ENCODE assay signal across 30 cellular contexts in the genomic region with DNA sequence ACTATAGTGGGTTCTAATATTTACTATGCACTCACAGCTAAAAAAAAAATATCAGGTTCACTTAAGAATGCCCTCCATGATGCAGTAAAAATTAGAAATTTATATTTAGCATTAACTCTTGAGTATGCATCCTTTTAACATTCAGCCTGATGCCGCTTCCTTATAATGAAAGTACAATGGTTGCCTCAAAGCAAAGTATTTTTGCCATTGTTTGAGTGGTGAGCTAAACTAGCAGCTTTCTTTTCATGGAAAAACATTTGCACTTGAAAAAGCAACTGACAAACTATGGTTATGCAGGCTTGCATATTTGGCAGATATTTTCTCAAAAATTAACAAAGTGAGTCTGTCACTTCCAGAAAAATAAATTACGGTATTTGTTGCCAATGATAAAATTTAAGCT.
"Had no signal": no experiment of that assay in that cellular context is flagged by ENCODE, and none has a peak within 500 bp of the region (broad histone marks: within the 10 kb centered on the region; RNA-seq: fewer than 3 reads in every experiment).

No MANE protein-coding gene starts in this region.

- H3K9me3 ChIP-seq: left lung, lower lobe of right lung, pancreas, prostate gland, suprapubic skin, thoracic aorta, tibial artery, upper lobe of right lung had no signal

- H2AFZ ChIP-seq: neural progenitor cell had no signal

- H3K9me3 Mint-ChIP-seq: nephron progenitor cell; neural progenitor cell; stimulated activated naive B cell treated with anti-CD40 and anti-IgM and Interleukin-4, amounts not matched to agents 10 μg/mL and 1 μg/mL and 100 μg/mL, for 72 hours had no signal

- H3K27me3 Mint-ChIP-seq: naive thymus-derived CD8-positive, alpha-beta T cell; stimulated activated naive B cell treated with anti-CD40 and anti-IgM and Interleukin-4, amounts not matched to agents 10 μg/mL and 1 μg/mL and 100 μg/mL, for 72 hours; stimulated activated naive CD8-positive, alpha-beta T cell treated with anti-CD3 and anti-CD28 coated beads, Interleukin-15, Interleukin-2, amounts not matched to agents 100 ng/mL and 50 ng/mL, for 24 hours had no signal

- H3K27ac ChIP-seq: left lung, lower lobe of right lung, neural progenitor cell, pancreas, prostate gland, skin epidermis, suprapubic skin, thoracic aorta, tibial artery, upper lobe of right lung had no signal

- H3K36me3 Mint-ChIP-seq: immature natural killer cell; naive thymus-derived CD8-positive, alpha-beta T cell; neural progenitor cell; stimulated activated naive B cell treated with anti-CD40 and anti-IgM and Interleukin-4, amounts not matched to agents 10 μg/mL and 1 μg/mL and 100 μg/mL, for 72 hours had no signal

- H3K27ac Mint-ChIP-seq: immature natural killer cell; naive thymus-derived CD8-positive, alpha-beta T cell; nephron progenitor cell; neural progenitor cell; stimulated activated naive B cell treated with anti-CD40 and anti-IgM and Interleukin-4, amounts not matched to agents 10 μg/mL and 1 μg/mL and 100 μg/mL, for 72 hours; stimulated activated naive CD8-positive, alpha-beta T cell treated with anti-CD3 and anti-CD28 coated beads, Interleukin-15, Interleukin-2, amounts not matched to agents 100 ng/mL and 50 ng/mL, for 24 hours had no signal

- DNase-seq: hippocampal formation; immature natural killer cell; kidney; left colon; left lung; lower lobe of right lung; mammary epithelial cell; mesenchymal stem cell; naive thymus-derived CD8-positive, alpha-beta T cell; nephron progenitor cell; nucleus accumbens; pancreas; posterior cingulate gyrus; retina; right cardiac atrium; stimulated activated CD4-positive, alpha-beta T cell treated with anti-CD3 and anti-CD28 coated beads, Interleukin-12 subunit alpha, Interleukin-12 subunit beta, amount 100 ng/mL, for 4 hours; stimulated activated CD4-positive, alpha-beta T cell treated with anti-CD3 and anti-CD28 coated beads, Interleukin-15, amount 100 ng/mL, for 24 hours; stimulated activated CD4-positive, alpha-beta T cell treated with anti-CD3 and anti-CD28 coated beads, Interleukin-2, amount 100 ng/mL, for 24 hours; stimulated activated CD4-positive, alpha-beta T cell treated with anti-CD3 and anti-CD28 coated beads, Interleukin-4, amount 100 ng/mL, for 1 hour; stimulated activated naive B cell treated with anti-CD40 and anti-IgM and Interleukin-4, amounts not matched to agents 10 μg/mL and 1 μg/mL and 100 μg/mL, for 72 hours; tibial artery; trophoblast cell; upper lobe of right lung had no signal

- H3K4me3 ChIP-seq: left lung, lower lobe of right lung, neural progenitor cell, pancreas, prostate gland, skin epidermis, suprapubic skin, thoracic aorta, tibial artery, upper lobe of right lung had no signal

- H3K4me1 ChIP-seq: left lung, lower lobe of right lung, neural progenitor cell, pancreas, prostate gland, suprapubic skin, tibial artery, upper lobe of right lung had no signal

- H3K4me3 Mint-ChIP-seq: immature natural killer cell; naive thymus-derived CD8-positive, alpha-beta T cell; nephron progenitor cell; neural progenitor cell; stimulated activated naive B cell treated with anti-CD40 and anti-IgM and Interleukin-4, amounts not matched to agents 10 μg/mL and 1 μg/mL and 100 μg/mL, for 72 hours; stimulated activated naive CD8-positive, alpha-beta T cell treated with anti-CD3 and anti-CD28 coated beads, Interleukin-15, Interleukin-2, amounts not matched to agents 100 ng/mL and 50 ng/mL, for 24 hours had no signal

- ATAC-seq: left colon; left lung; lower lobe of right lung; naive thymus-derived CD8-positive, alpha-beta T cell; pancreas; right cardiac atrium; sciatic nerve; stimulated activated naive B cell treated with anti-CD40 and anti-IgM and Interleukin-4, amounts not matched to agents 10 μg/mL and 1 μg/mL and 100 μg/mL, for 72 hours; upper lobe of right lung had no signal

- H3K36me3 ChIP-seq: left lung, lower lobe of right lung, neural progenitor cell, pancreas, prostate gland, suprapubic skin, thoracic aorta, tibial artery, upper lobe of right lung had no signal

- H3K9ac ChIP-seq: neural progenitor cell had no signal

- H3K27me3 ChIP-seq: left lung, neural progenitor cell, pancreas, suprapubic skin, tibial artery, upper lobe of right lung had no signal

- H3K4me1 Mint-ChIP-seq: immature natural killer cell; naive thymus-derived CD8-positive, alpha-beta T cell; stimulated activated naive B cell treated with anti-CD40 and anti-IgM and Interleukin-4, amounts not matched to agents 10 μg/mL and 1 μg/mL and 100 μg/mL, for 72 hours had no signal

- H3K4me2 ChIP-seq: neural progenitor cell had no signal
